ENCODE assay signal across 12 cellular contexts in genomic region chr13:34913040-34913439, GRCh38. TPM values are rescaled to one million over a fixed set of nuclear protein-coding genes. Genes with fewer than 3 reads are reported as not detected.
DNase-seq lines count a peak whose midpoint lies in the region; ATAC-seq and TF ChIP-seq lines count a peak whose summit lies in the region.
"Had no signal": no experiment of that assay in that cellular context is flagged by ENCODE, and none has a peak within 500 bp of the region (broad histone marks: within the 10 kb centered on the region; RNA-seq: fewer than 3 reads in every experiment).

No MANE protein-coding gene starts in this region.

- H3K36me3 Mint-ChIP-seq in activated naive CD8-positive, alpha-beta T cell treated with anti-CD3 and anti-CD28 coated beads for 36 hours = no peaks in the 10 kb centered on the region
- H3K36me3 Mint-ChIP-seq: memory B cell had no signal

- no peaks in the 10 kb centered on the region for H3K4me1 Mint-ChIP-seq in activated naive CD8-positive, alpha-beta T cell treated with anti-CD3 and anti-CD28 coated beads for 36 hours
- H3K4me1 Mint-ChIP-seq: activated CD4-positive, alpha-beta memory T cell treated with anti-CD3 and anti-CD28 coated beads, Interleukin-2, amount 10 ng/mL, durations not matched to agents 7 days and 5 days; memory B cell had no signal

- H3K9me3 Mint-ChIP-seq in activated naive CD8-positive, alpha-beta T cell treated with anti-CD3 and anti-CD28 coated beads for 36 hours = no peaks in the 10 kb centered on the region
- H3K9me3 Mint-ChIP-seq: activated CD4-positive, alpha-beta memory T cell treated with anti-CD3 and anti-CD28 coated beads, Interleukin-2, amount 10 ng/mL, durations not matched to agents 7 days and 5 days; memory B cell had no signal

- H3K27ac Mint-ChIP-seq in activated naive CD8-positive, alpha-beta T cell treated with anti-CD3 and anti-CD28 coated beads for 36 hours = no peak overlapping the region
- H3K27ac Mint-ChIP-seq: activated CD4-positive, alpha-beta memory T cell treated with anti-CD3 and anti-CD28 coated beads, Interleukin-2, amount 10 ng/mL, durations not matched to agents 7 days and 5 days; memory B cell had no signal

- peaks cover 30% of the 10 kb centered on the region for H3K27me3 Mint-ChIP-seq in activated naive CD8-positive, alpha-beta T cell treated with anti-CD3 and anti-CD28 coated beads for 36 hours
- H3K27me3 Mint-ChIP-seq: activated CD4-positive, alpha-beta memory T cell treated with anti-CD3 and anti-CD28 coated beads, Interleukin-2, amount 10 ng/mL, durations not matched to agents 7 days and 5 days had no signal

- H3K4me3 Mint-ChIP-seq in activated naive CD8-positive, alpha-beta T cell treated with anti-CD3 and anti-CD28 coated beads for 36 hours = no peak overlapping the region
- H3K4me3 Mint-ChIP-seq: activated CD4-positive, alpha-beta memory T cell treated with anti-CD3 and anti-CD28 coated beads, Interleukin-2, amount 10 ng/mL, durations not matched to agents 7 days and 5 days; memory B cell had no signal

- DNase-seq in D341Med (ENCODE audit: low spot score) (peak; percentile 15), HuH-7 (ENCODE audit: low spot score) (peak; percentile 1), iris pigment epithelial cell (ENCODE audit: low read depth) (peak; percentile 10), GF-D8 (lab: John Stamatoyannopoulos, UW) (no peak), NCI-H2081 (lab: John Stamatoyannopoulos, UW) (no peak)
- no peak for DNase-seq in activated naive CD8-positive, alpha-beta T cell treated with anti-CD3 and anti-CD28 coated beads for 36 hours
- DNase-seq: activated CD4-positive, alpha-beta memory T cell treated with anti-CD3 and anti-CD28 coated beads, Interleukin-2, amount 10 ng/mL, durations not matched to agents 7 days and 5 days; Calu3; MM.1S had no signal

- peak; percentile 66; the same call in 2 of the 3 replicates for ATAC-seq in SK-N-SH treated with all-trans-retinoic acid at 6 μM for 48 hours
- ATAC-seq in GM21515 (IDR thresholded peaks at IDR 0.05; ENCODE audit: unreplicated experiment) = no peak

TF ChIP-seq in SK-N-SH treated with all-trans-retinoic acid at 6 μM for 48 hours, 23 proteins besides CTCF, POLR2A, EP300 and RAD21:
- TF ChIP-seq TOX (CRISPR knock-in tag; IDR thresholded peaks at IDR 0.05; ENCODE audit: borderline replicate concordance) = no peak
- no peak for TF ChIP-seq PATZ1 (CRISPR knock-in tag; IDR thresholded peaks at IDR 0.05; ENCODE audit: borderline replicate concordance)
- TF ChIP-seq GLIS3 (CRISPR knock-in tag; IDR thresholded peaks at IDR 0.05) = no peak
- no peak for TF ChIP-seq ZFP3 (CRISPR knock-in tag; IDR thresholded peaks at IDR 0.05)
- no peak for TF ChIP-seq ZNF8 (CRISPR knock-in tag; IDR thresholded peaks at IDR 0.05)
- TF ChIP-seq PPARA (CRISPR knock-in tag; IDR thresholded peaks at IDR 0.05; ENCODE audit: borderline replicate concordance) = no peak
- TF ChIP-seq POU6F1 (CRISPR knock-in tag; IDR thresholded peaks at IDR 0.05; ENCODE audit: borderline replicate concordance, low read depth) = no peak
- no peak for TF ChIP-seq SNAI2 (CRISPR knock-in tag; IDR thresholded peaks at IDR 0.05)
TF ChIP-seq in SK-N-SH treated with all-trans-retinoic acid at 6 μM for 48 hours: peak in this region for 0.

RNA-seq across cellular contexts. Expression of gene NBEA, which starts 29.0 kb away (rescaled TPM):
- total RNA-seq in activated naive CD8-positive, alpha-beta T cell treated with anti-CD3 and anti-CD28 coated beads for 36 hours = under 1 TPM; 0.39 to 0.42 TPM

Comparison
In these comparisons a context has a peak if more than half of its experiments do, and no peak if none do; other contexts are left out.
1. DNase-seq: peak in D341Med (single experiment), HuH-7 (single experiment) and iris pigment epithelial cell (single experiment); none in GF-D8 (single experiment), NCI-H2081 (0 of 2) and activated naive CD8-positive, alpha-beta T cell treated with anti-CD3 and anti-CD28 coated beads for 36 hours (single experiment).